25 cellular contexts compared by ENCODE assay signal in the genomic region with DNA sequence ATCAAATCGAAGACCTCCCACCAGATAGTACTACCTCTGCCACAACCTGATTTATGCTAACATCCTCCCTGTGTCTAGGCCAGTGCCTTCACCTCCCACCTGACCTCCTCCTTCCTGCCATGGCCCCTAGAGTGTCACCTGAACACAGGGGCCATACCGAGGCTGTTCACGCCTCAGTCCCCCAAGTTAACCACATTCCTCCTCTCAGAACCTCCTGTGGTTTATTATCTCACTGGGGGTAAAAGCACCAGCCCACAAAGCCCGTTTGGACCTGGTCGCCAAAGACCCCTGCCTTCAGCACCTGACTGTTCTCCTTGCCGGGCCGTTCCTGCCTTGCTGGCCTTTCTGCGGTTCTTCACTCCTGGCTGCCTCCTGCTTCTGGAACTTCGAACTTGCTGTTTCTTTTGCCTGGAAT. TPM values are rescaled to one million over a fixed set of nuclear protein-coding genes. Genes with fewer than 3 reads are reported as not detected.
DNase-seq lines count a peak whose midpoint lies in the region; ATAC-seq and TF ChIP-seq lines count a peak whose summit lies in the region.
"Had no signal": no experiment of that assay in that cellular context is flagged by ENCODE, and none has a peak within 500 bp of the region (broad histone marks: within the 10 kb centered on the region; RNA-seq: fewer than 3 reads in every experiment).

No MANE protein-coding gene starts in this region.

- no peaks in the 10 kb centered on the region for H3K4me1 Mint-ChIP-seq in CD8-positive, alpha-beta T cell (ENCODE audit: low read depth)
- H3K4me1 Mint-ChIP-seq: activated B cell treated with CpG ODN at 0.5 μM for 24 hours; activated naive CD4-positive, alpha-beta T cell treated with anti-CD3 and anti-CD28 coated beads, Interleukin-2, amount 10 ng/mL, durations not matched to agents 7 days and 5 days had no signal

- H3K27ac Mint-ChIP-seq in CD8-positive, alpha-beta T cell: no peak overlapping the region
- H3K27ac Mint-ChIP-seq: activated B cell treated with CpG ODN at 0.5 μM for 24 hours; activated CD8-positive, alpha-beta T cell treated with anti-CD3 and anti-CD28 coated beads for 36 hours; activated naive CD4-positive, alpha-beta T cell treated with anti-CD3 and anti-CD28 coated beads, Interleukin-2, amount 10 ng/mL, durations not matched to agents 7 days and 5 days had no signal

- H3K4me3 ChIP-seq in thyroid gland (replicated peaks in 1 of 3): no peak overlapping the region
- no peak overlapping the region for H3K4me3 ChIP-seq in CD8-positive, alpha-beta T cell (ENCODE audit: low read depth, low read length)
- H3K4me3 ChIP-seq: esophagus muscularis mucosa, gastroesophageal sphincter, right atrium auricular region, thoracic aorta had no signal

- no peak overlapping the region for H3K27ac ChIP-seq in thyroid gland
- no peak overlapping the region for H3K27ac ChIP-seq in CD8-positive, alpha-beta T cell (ENCODE audit: low read depth, low read length)
- H3K27ac ChIP-seq: esophagus muscularis mucosa, gastroesophageal sphincter, right atrium auricular region, thoracic aorta had no signal

- no peak for TF ChIP-seq POLR2A in thyroid gland (IDR thresholded peaks at IDR 0.05)

- CTCF ChIA-PET in CD8-positive, alpha-beta T cell (lab: Charles Lee): no interaction called here

- TF ChIP-seq CTCF in thyroid gland (IDR thresholded peaks at IDR 0.05): no peak
- no peak for TF ChIP-seq CTCF in CD8-positive, alpha-beta T cell (IDR thresholded peaks at IDR 0.05)

- 90 to 92% methylated on average over 9 of the region's 9 CpGs for WGBS in thyroid gland, 2 donors

- H3K36me3 ChIP-seq in thyroid gland: no peaks in the 10 kb centered on the region
- H3K36me3 ChIP-seq in CD8-positive, alpha-beta T cell (ENCODE audit: insufficient read depth, low read length): no peaks in the 10 kb centered on the region
- H3K36me3 ChIP-seq: esophagus muscularis mucosa, gastroesophageal sphincter, right atrium auricular region, thoracic aorta had no signal

- intact Hi-C loops in thyroid gland (cut with DNase I): no loop called here
- intact Hi-C loops in CD8-positive, alpha-beta T cell (cut with DNase I, micrococcal nuclease): no loop called here

- H3K9me3 ChIP-seq in thyroid gland: no peaks in the 10 kb centered on the region
- no peaks in the 10 kb centered on the region for H3K9me3 ChIP-seq in CD8-positive, alpha-beta T cell (ENCODE audit: low read length)
- H3K9me3 ChIP-seq: esophagus muscularis mucosa, gastroesophageal sphincter, right atrium auricular region, thoracic aorta had no signal

- no peaks in the 10 kb centered on the region for H3K27me3 ChIP-seq in thyroid gland
- no peaks in the 10 kb centered on the region for H3K27me3 ChIP-seq in CD8-positive, alpha-beta T cell (ENCODE audit: insufficient read depth, low read length)
- H3K27me3 ChIP-seq: right atrium auricular region had no signal

- H3K4me3 Mint-ChIP-seq in CD8-positive, alpha-beta T cell: no peak overlapping the region
- H3K4me3 Mint-ChIP-seq: activated B cell treated with CpG ODN at 0.5 μM for 24 hours; activated CD8-positive, alpha-beta T cell treated with anti-CD3 and anti-CD28 coated beads for 36 hours; activated naive CD4-positive, alpha-beta T cell treated with anti-CD3 and anti-CD28 coated beads, Interleukin-2, amount 10 ng/mL, durations not matched to agents 7 days and 5 days had no signal

- DNase-seq in NAMALWA (ENCODE audit: low spot score) (no peak), thyroid gland (no peak), DMS 273 treated with DMSO at 0.1 percent for 48 hours (lab: John Stamatoyannopoulos, UW) (no peak)
- no peak for DNase-seq in CD8-positive, alpha-beta T cell
- DNase-seq: activated B cell treated with CpG ODN at 0.5 μM for 24 hours; activated CD8-positive, alpha-beta T cell treated with anti-CD3 and anti-CD28 coated beads for 36 hours; activated naive CD4-positive, alpha-beta T cell treated with anti-CD3 and anti-CD28 coated beads, Interleukin-2, amount 10 ng/mL, durations not matched to agents 7 days and 5 days; activated T-cell treated with anti-CD3 and anti-CD28 coated beads, Interleukin-2, amount 50 U/mL, for 48 hours; effector CD8-positive, alpha-beta T cell; IMR-90; mammary epithelial cell; NCI-H748 treated with DMSO at 0.1 percent for 48 hours had no signal

- ATAC-seq in GM19395 (IDR thresholded peaks at IDR 0.05; ENCODE audit: unreplicated experiment) (peak; percentile 53), HG02678 (IDR thresholded peaks at IDR 0.05; ENCODE audit: unreplicated experiment) (peak; percentile 66), HG03442 (IDR thresholded peaks at IDR 0.05; ENCODE audit: unreplicated experiment) (peak; percentile 50)
- ATAC-seq in CD8-positive, alpha-beta T cell: no peak
- ATAC-seq: activated CD8-positive, alpha-beta T cell treated with anti-CD3 and anti-CD28 coated beads for 36 hours; gastroesophageal sphincter had no signal

- peaks cover 1% of the 10 kb centered on the region for H3K27me3 Mint-ChIP-seq in CD8-positive, alpha-beta T cell (ENCODE audit: low read depth)
- H3K27me3 Mint-ChIP-seq: activated CD8-positive, alpha-beta T cell treated with anti-CD3 and anti-CD28 coated beads for 36 hours had no signal

- POLR2A ChIA-PET in CD8-positive, alpha-beta T cell (lab: Charles Lee): interaction anchor here (0.6 kb wide), 1 partner anchor 1005 kb away, joined by 4 read pairs; no protein-coding TSS in a partner anchor

- peaks cover 16 to 18% of the 10 kb centered on the region in 2 donors for H3K4me1 ChIP-seq in thyroid gland
- no peaks in the 10 kb centered on the region for H3K4me1 ChIP-seq in CD8-positive, alpha-beta T cell (ENCODE audit: insufficient read depth, low read length)
- H3K4me1 ChIP-seq: gastroesophageal sphincter, right atrium auricular region had no signal

- no peaks in the 10 kb centered on the region for H3K36me3 Mint-ChIP-seq in CD8-positive, alpha-beta T cell
- H3K36me3 Mint-ChIP-seq: activated naive CD4-positive, alpha-beta T cell treated with anti-CD3 and anti-CD28 coated beads, Interleukin-2, amount 10 ng/mL, durations not matched to agents 7 days and 5 days had no signal

- H3K9me3 Mint-ChIP-seq in CD8-positive, alpha-beta T cell: no peaks in the 10 kb centered on the region
- H3K9me3 Mint-ChIP-seq: activated B cell treated with CpG ODN at 0.5 μM for 24 hours; activated CD8-positive, alpha-beta T cell treated with anti-CD3 and anti-CD28 coated beads for 36 hours; activated naive CD4-positive, alpha-beta T cell treated with anti-CD3 and anti-CD28 coated beads, Interleukin-2, amount 10 ng/mL, durations not matched to agents 7 days and 5 days had no signal

RNA-seq across cellular contexts. Expression of a gene that starts 13.7 kb away (rescaled TPM):
- not detected for total RNA-seq in thyroid gland
- not detected for total RNA-seq in CD8-positive, alpha-beta T cell
- total RNA-seq: activated B cell treated with CpG ODN at 0.5 μM for 24 hours; activated CD8-positive, alpha-beta T cell treated with anti-CD3 and anti-CD28 coated beads for 36 hours; astrocyte; chondrocyte; esophagus muscularis mucosa; gastroesophageal sphincter; IMR-90; kidney epithelial cell; mammary epithelial cell; MCF 10A; right atrium auricular region; SK-MEL-5; T-helper 2 cell treated with Interferon-gamma antibody and Interleukin-4, amounts not matched to agents 100 ng/mL and 5 ng/mL, for 36 hours had no signal
